In genomic region chr13:82330499-82330898, GRCh38 we compare ENCODE assay signal across 11 cellular contexts.
DNase-seq lines count a peak whose midpoint lies in the region; ATAC-seq and TF ChIP-seq lines count a peak whose summit lies in the region.
"Had no signal": no experiment of that assay in that cellular context is flagged by ENCODE, and none has a peak within 500 bp of the region (broad histone marks: within the 10 kb centered on the region; RNA-seq: fewer than 3 reads in every experiment).

No MANE protein-coding gene starts in this region.

- H3K36me3 ChIP-seq in WERI-Rb-1 = no peaks in the 10 kb centered on the region
- H3K36me3 ChIP-seq: Peyer's patch had no signal

- DNase-seq in NB4 (ENCODE audit: low read depth) (peak; percentile 42), fibroblast of peridontal ligament (ENCODE audit: extremely low read depth) (peak; percentile 30), T-helper 17 cell (no peak), HuH-7.5 (ENCODE audit: low spot score) (no peak), NCI-H1436 (lab: John Stamatoyannopoulos, UW) (no peak), WERI-Rb-1 (no peak)
- DNase-seq: activated T-cell treated with anti-CD3 and anti-CD28 coated beads, Interleukin-2, amount 50 U/mL, for 1 hour; COR-L47; Peyer's patch had no signal

- no peaks in the 10 kb centered on the region for H3K36me3 Mint-ChIP-seq in T-helper 17 cell (ENCODE audit: low read depth)

- H3K27ac Mint-ChIP-seq in T-helper 17 cell = no peak overlapping the region

- no peak overlapping the region for H3K4me3 ChIP-seq in NB4 (ENCODE audit: low read depth, low read length)
- no peak overlapping the region for H3K4me3 ChIP-seq in WERI-Rb-1 (ENCODE audit: low read depth, low read length)
- H3K4me3 ChIP-seq: Peyer's patch had no signal

- TF ChIP-seq POLR2A in NB4 (IDR thresholded peaks at IDR 0.05; ENCODE audit: extremely low read depth, insufficient read length) = no peak

- H3K27me3 Mint-ChIP-seq in T-helper 17 cell = no peaks in the 10 kb centered on the region

- H3K9me3 ChIP-seq in T-helper 17 cell (ENCODE audit: control insufficient read depth, low read length, poor library complexity, severe bottlenecking) (no peaks in the 10 kb centered on the region), WERI-Rb-1 (ENCODE audit: severe bottlenecking) (no peaks in the 10 kb centered on the region)
- H3K9me3 ChIP-seq: Peyer's patch had no signal

- no peak overlapping the region for H3K27ac ChIP-seq in 22Rv1
- H3K27ac ChIP-seq in WERI-Rb-1 = no peak overlapping the region
- H3K27ac ChIP-seq: Peyer's patch had no signal

- ATAC-seq in GM18858 (IDR thresholded peaks at IDR 0.05; ENCODE audit: unreplicated experiment) (peak; percentile 57), T-helper 17 cell (no peak)

- no peaks in the 10 kb centered on the region for H3K4me1 Mint-ChIP-seq in T-helper 17 cell

- H3K4me3 Mint-ChIP-seq in T-helper 17 cell = no peak overlapping the region

- no peaks in the 10 kb centered on the region for H3K27me3 ChIP-seq in WERI-Rb-1 (ENCODE audit: insufficient read depth, low read depth, severe bottlenecking)
- H3K27me3 ChIP-seq: Peyer's patch had no signal

- TF ChIP-seq CTCF in 22Rv1 (IDR thresholded peaks at IDR 0.05) (peak; percentile 33), NB4 (IDR thresholded peaks at IDR 0.05; ENCODE audit: low read depth, low read length) (peak; percentile 54), WERI-Rb-1 (IDR thresholded peaks at IDR 0.05; ENCODE audit: low read depth, low read length) (no peak)

Comparison
In these comparisons a context has a peak if more than half of its experiments do, and no peak if none do; other contexts are left out.
1. DNase-seq: peak in NB4 (single experiment) and fibroblast of peridontal ligament (single experiment); none in T-helper 17 cell (0 of 3), HuH-7.5 (single experiment), NCI-H1436 (single experiment) and WERI-Rb-1 (single experiment).